In the genomic region with DNA sequence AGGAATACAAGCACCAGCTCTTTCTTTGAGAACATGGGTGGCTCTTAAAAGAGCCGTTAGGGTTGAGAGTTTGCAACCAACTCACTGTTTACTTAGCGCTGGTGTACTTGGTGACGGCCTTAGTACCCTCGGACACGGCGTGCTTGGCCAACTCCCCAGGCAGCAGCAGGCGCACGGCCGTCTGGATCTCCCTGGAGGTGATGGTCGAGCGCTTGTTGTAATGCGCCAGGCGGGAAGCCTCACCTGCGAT, we compare ENCODE assay signal across 8 cellular contexts.
DNase-seq lines count a peak whose midpoint lies in the region; ATAC-seq and TF ChIP-seq lines count a peak whose summit lies in the region.
"Not testable (repeated sequence)": the region's sequence is repeated elsewhere in the genome, so short reads cannot be mapped to it uniquely, and the experiment has no call there.

No MANE protein-coding gene starts in this region.

- H3K23ac ChIP-seq in mesendoderm (ENCODE audit: low read length), result not testable (repeated sequence)

- TF ChIP-seq CTCF in CD4-positive, alpha-beta T cell (IDR thresholded peaks at IDR 0.05); esophagus muscularis mucosa (IDR thresholded peaks at IDR 0.05): not testable (repeated sequence)

- not testable (repeated sequence) for ATAC-seq in CD4-positive, alpha-beta T cell (ENCODE audit: poor library complexity)
- ATAC-seq in GM19395 (IDR thresholded peaks at IDR 0.05; ENCODE audit: unreplicated experiment) (peak; percentile 3), HG02885 (IDR thresholded peaks at IDR 0.05; ENCODE audit: poor library complexity, unreplicated experiment) (peak; percentile 6)
- ATAC-seq in activated CD8-positive, alpha-beta T cell treated with anti-CD3 and anti-CD28 coated beads, Interleukin-2, amount 10 ng/mL, durations not matched to agents 7 days and 5 days, result peak; percentile 30

- H3K4me3 ChIP-seq in esophagus muscularis mucosa (peak overlapping the region; percentile 59 to 64 (median 62)), mesendoderm (ENCODE audit: low read length) (peak overlapping the region; percentile 79), stomach smooth muscle (ENCODE audit: low read length in 2 of 2) (peak overlapping the region; percentile 79 to 84)

- peak overlapping the region; percentile 52 for H3K4me2 ChIP-seq in mesendoderm (ENCODE audit: low read length)

- not testable (repeated sequence) for TF ChIP-seq POLR2A in esophagus muscularis mucosa (IDR thresholded peaks at IDR 0.05; ENCODE audit: low read depth)

- H3K27ac ChIP-seq in CD4-positive, alpha-beta T cell (ENCODE audit: low read depth, low read length), result peak overlapping the region; percentile 67
- H3K27ac ChIP-seq in esophagus muscularis mucosa (replicated peaks in 1 of 4) (peak overlapping the region; percentile 88 to 96 (median 92)), mesendoderm (ENCODE audit: low read depth, low read length) (peak overlapping the region; percentile 90), stomach smooth muscle (ENCODE audit: low read length) (peak overlapping the region; percentile 89)

- peak overlapping the region; percentile 76 for H3K18ac ChIP-seq in mesendoderm (ENCODE audit: low read length)

- H2BK5ac ChIP-seq in mesendoderm (ENCODE audit: low read length), result peak overlapping the region; percentile 77

- not testable (repeated sequence) for H4K8ac ChIP-seq in mesendoderm (ENCODE audit: low read depth, low read length)

- H3K27me3 Mint-ChIP-seq in CD4-positive, alpha-beta T cell; activated CD8-positive, alpha-beta T cell treated with anti-CD3 and anti-CD28 coated beads, Interleukin-2, amount 10 ng/mL, durations not matched to agents 7 days and 5 days (ENCODE audit: low read depth): not testable (repeated sequence)

- H2BK120ac ChIP-seq in mesendoderm (ENCODE audit: low read depth, low read length), result not testable (repeated sequence)

- not testable (repeated sequence) for H3K9me3 Mint-ChIP-seq in CD4-positive, alpha-beta T cell; activated CD8-positive, alpha-beta T cell treated with anti-CD3 and anti-CD28 coated beads, Interleukin-2, amount 10 ng/mL, durations not matched to agents 7 days and 5 days (ENCODE audit: insufficient read depth)

- CTCF ChIA-PET in CD4-positive, alpha-beta T cell (lab: Charles Lee), result interaction anchor here (0.9 to 1.2 kb wide), 3 partner anchors 23 to 1028 kb away, joined by 3 read pairs; a partner anchor contains a TSS
- CTCF ChIA-PET in activated CD8-positive, alpha-beta T cell treated with anti-CD3 and anti-CD28 coated beads, Interleukin-2, amount 10 ng/mL, durations not matched to agents 7 days and 5 days (lab: Charles Lee), result interaction anchor here (1.0 to 3.2 kb wide), 3 partner anchors 12 to 27 kb away, joined by 3 to 15 read pairs (median 8); a partner anchor contains a TSS

- not testable (repeated sequence) for H3K79me1 ChIP-seq in mesendoderm (ENCODE audit: low read length)

- 0% methylated on average over 8 of the region's 14 CpGs for WGBS in esophagus muscularis mucosa
- no CpG with 5 or more reads among the region's 14 CpGs for WGBS in mesendoderm (ENCODE audit: extremely low coverage, insufficient coverage, low lambda C conversion rate)

- peaks cover 17% of the 10 kb centered on the region for H3K4me1 Mint-ChIP-seq in CD4-positive, alpha-beta T cell (ENCODE audit: low read depth)
- peaks cover 68% of the 10 kb centered on the region for H3K4me1 Mint-ChIP-seq in activated CD8-positive, alpha-beta T cell treated with anti-CD3 and anti-CD28 coated beads, Interleukin-2, amount 10 ng/mL, durations not matched to agents 7 days and 5 days (ENCODE audit: low read depth)

- peak overlapping the region; percentile 95 for H3K9ac ChIP-seq in mesendoderm (ENCODE audit: low read length)
- H3K9ac ChIP-seq in stomach smooth muscle (ENCODE audit: low read length in 2 of 2), result peak overlapping the region; percentile 52 to 67

- H3K36me3 Mint-ChIP-seq in CD4-positive, alpha-beta T cell (ENCODE audit: low read depth); activated CD8-positive, alpha-beta T cell treated with anti-CD3 and anti-CD28 coated beads, Interleukin-2, amount 10 ng/mL, durations not matched to agents 7 days and 5 days (ENCODE audit: low read depth): not testable (repeated sequence)

- H3K9me3 ChIP-seq in CD4-positive, alpha-beta T cell (ENCODE audit: control insufficient read depth, low read length); esophagus muscularis mucosa; stomach smooth muscle (ENCODE audit: control insufficient read depth in 2 of 2, low read length in 2 of 2): not testable (repeated sequence)

- not testable (repeated sequence) for DNase-seq in CD4-positive, alpha-beta T cell; activated CD8-positive, alpha-beta T cell treated with anti-CD3 and anti-CD28 coated beads, Interleukin-2, amount 10 ng/mL, durations not matched to agents 7 days and 5 days; esophagus muscularis mucosa (ENCODE audit: extremely low spot score); mesendoderm
- peak; percentile 90 for DNase-seq in NAMALWA (ENCODE audit: low spot score)

- not testable (repeated sequence) for H4K5ac ChIP-seq in mesendoderm (ENCODE audit: low read length)

- not testable (repeated sequence) for H3K4me3 Mint-ChIP-seq in CD4-positive, alpha-beta T cell; activated CD8-positive, alpha-beta T cell treated with anti-CD3 and anti-CD28 coated beads, Interleukin-2, amount 10 ng/mL, durations not matched to agents 7 days and 5 days

- H3K4ac ChIP-seq in mesendoderm (ENCODE audit: low read depth, low read length), result peak overlapping the region; percentile 72

- not testable (repeated sequence) for H3K27me3 ChIP-seq in CD4-positive, alpha-beta T cell (ENCODE audit: control insufficient read depth, insufficient read depth, low read length); esophagus muscularis mucosa; mesendoderm (ENCODE audit: insufficient read depth, low read length, poor library complexity); stomach smooth muscle (ENCODE audit: control insufficient read depth in 1 of 2, insufficient read depth in 2 of 2, low read length in 2 of 2)

- H3K27ac Mint-ChIP-seq in CD4-positive, alpha-beta T cell; activated CD8-positive, alpha-beta T cell treated with anti-CD3 and anti-CD28 coated beads, Interleukin-2, amount 10 ng/mL, durations not matched to agents 7 days and 5 days: not testable (repeated sequence)

- H2BK15ac ChIP-seq in mesendoderm (replicated peaks; ENCODE audit: low read depth), result not testable (repeated sequence)

- H2AK5ac ChIP-seq in mesendoderm (ENCODE audit: low read length), result not testable (repeated sequence)

- peaks cover 14 to 32% (median 26%) of the 10 kb centered on the region in 4 donors for H3K4me1 ChIP-seq in esophagus muscularis mucosa
- not testable (repeated sequence) for H3K4me1 ChIP-seq in mesendoderm (ENCODE audit: control insufficient read depth, low read depth, low read length); stomach smooth muscle (ENCODE audit: control insufficient read depth, insufficient read depth, low read length)

- intact Hi-C loops in CD4-positive, alpha-beta T cell (cut with DNase I, micrococcal nuclease), result loop anchor here (1.0 to 10.0 kb wide), 17 partner anchors 14 to 1850 kb away; partner anchors contain the start of gene ABT1 (in 1 of the 2)
- intact Hi-C loops in esophagus muscularis mucosa (cut with DNase I), result loop anchor here (5.0 to 10.0 kb wide), 2 partner anchors 45 to 1117 kb away; a partner anchor contains a TSS

- not testable (repeated sequence) for H3K36me3 ChIP-seq in esophagus muscularis mucosa; mesendoderm (ENCODE audit: control insufficient read depth, insufficient read depth, low read length); stomach smooth muscle (ENCODE audit: control insufficient read depth in 2 of 2, insufficient read depth in 2 of 2, low read length in 2 of 2)

- POLR2A ChIA-PET in CD4-positive, alpha-beta T cell (lab: Charles Lee), result interaction anchor here (0.6 to 5.9 kb wide), 54 partner anchors 15 to 1850 kb away, joined by 3 to 534 read pairs (median 9); partner anchors contain the start of genes HMGN4, TRIM27 and ZNF184
- POLR2A ChIA-PET in activated CD8-positive, alpha-beta T cell treated with anti-CD3 and anti-CD28 coated beads, Interleukin-2, amount 10 ng/mL, durations not matched to agents 7 days and 5 days (lab: Charles Lee), result interaction anchor here (0.6 to 12.2 kb wide), 55 partner anchors 8 to 1791 kb away, joined by 3 to 1009 read pairs (median 9); partner anchors contain the start of genes HMGN4, TRIM27 and ZNF184

- TF ChIP-seq EP300 in esophagus muscularis mucosa (IDR thresholded peaks at IDR 0.05), result not testable (repeated sequence)

- H3K79me2 ChIP-seq in mesendoderm (ENCODE audit: control insufficient read depth, insufficient read depth, low read length), result not testable (repeated sequence)

- H3K56ac ChIP-seq in mesendoderm (ENCODE audit: low read length), result peak overlapping the region; percentile 94
